1 cellular context compared by ENCODE assay signal in genomic region chr6:87196275-87196842, GRCh38.
TF ChIP-seq lines count a peak whose summit lies in the region.

No MANE protein-coding gene starts in this region.

TF ChIP-seq in HEK293T, 16 proteins besides CTCF, POLR2A, EP300 and RAD21 (continued from another document):
- TF ChIP-seq SP1 (IDR thresholded peaks at IDR 0.05): no peak
TF ChIP-seq in HEK293T: peak in this region for 0.
